Comparison of ENCODE assay signal across 1 cellular context in the genomic region with DNA sequence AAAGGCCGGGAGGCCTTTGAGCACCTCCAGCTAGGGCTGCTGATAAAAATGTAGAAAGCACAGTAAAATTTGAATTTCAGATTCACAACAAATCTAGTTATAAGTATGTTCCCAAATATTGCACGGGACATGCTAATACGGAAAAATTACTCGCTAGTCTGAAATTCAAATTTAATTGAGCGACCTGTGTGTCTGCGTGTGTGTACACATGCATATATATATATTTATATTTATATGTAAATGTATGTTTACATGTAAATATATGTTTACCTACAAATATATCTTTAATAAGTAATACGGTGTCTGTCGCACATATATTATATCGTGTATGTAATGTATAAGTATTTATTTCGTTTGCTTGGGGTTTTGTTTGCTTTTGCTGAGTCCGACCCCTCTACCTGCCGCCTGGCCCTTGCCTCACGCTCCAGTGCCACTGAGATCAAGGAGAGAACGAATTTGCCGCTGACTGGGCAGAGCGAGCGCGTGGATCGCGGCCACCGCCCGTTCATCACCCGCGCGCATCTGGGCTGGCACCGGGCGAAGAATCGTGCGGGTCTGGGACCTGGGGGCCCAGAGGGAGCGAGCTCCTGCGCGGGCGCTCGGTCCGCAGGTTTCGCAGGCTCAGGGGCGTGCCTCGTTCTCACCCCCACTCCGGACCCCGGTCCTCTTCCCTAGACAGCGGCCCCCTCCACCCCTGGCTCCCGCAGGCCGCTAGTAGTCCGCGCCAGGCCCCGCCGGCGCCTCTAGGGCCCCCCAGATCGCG.
TF ChIP-seq lines count a peak whose summit lies in the region.

No MANE protein-coding gene starts in this region.

TF ChIP-seq in GM12878, 131 proteins besides CTCF, POLR2A, EP300 and RAD21:
- TF ChIP-seq HDGF (IDR thresholded peaks at IDR 0.05) = no peak
- peak; percentile 21; the same call in 1 of the 2 replicates for TF ChIP-seq LARP7 (IDR thresholded peaks at IDR 0.05)
